Comparison of ENCODE assay signal across 12 cellular contexts in genomic region chr20:38449046-38449445, GRCh38.
"Had no signal": no experiment of that assay in that cellular context is flagged by ENCODE, and none has a peak within 500 bp of the region (broad histone marks: within the 10 kb centered on the region; RNA-seq: fewer than 3 reads in every experiment).

No MANE protein-coding gene starts in this region.

- ATAC-seq: activated CD4-positive, CD25-positive, alpha-beta regulatory T cell treated with anti-CD3 and anti-CD28 coated beads, Interleukin-2, amount 50 U/mL, for 24 hours; activated T-helper 17 cell treated with anti-CD3 and anti-CD28 coated beads, Interleukin-2, amount 50 U/mL, for 72 hours; right cardiac atrium had no signal

- DNase-seq: activated naive CD4-positive, alpha-beta T cell treated with anti-CD3 and anti-CD28 coated beads, Interleukin-2, amount 50 U/mL, for 16 hours; effector CD4-positive, alpha-beta T cell; esophagus squamous epithelium; right cardiac atrium; stomach had no signal

- H3K27ac Mint-ChIP-seq: activated T-helper 17 cell treated with anti-CD3 and anti-CD28 coated beads, Interleukin-2, amount 50 U/mL, for 72 hours had no signal

- H3K27ac ChIP-seq: coronary artery, esophagus squamous epithelium, thoracic aorta had no signal

- H3K4me1 ChIP-seq: prostate gland had no signal

- H3K27me3 Mint-ChIP-seq: activated T-helper 17 cell treated with anti-CD3 and anti-CD28 coated beads, Interleukin-2, amount 50 U/mL, for 72 hours had no signal

- H3K4me3 ChIP-seq: coronary artery, esophagus squamous epithelium, hepatocyte, smooth muscle cell, stomach, thoracic aorta had no signal

- H3K4me2 ChIP-seq: smooth muscle cell had no signal

- H2AFZ ChIP-seq: hepatocyte had no signal

- H3K36me3 ChIP-seq: prostate gland had no signal

- H3K9me3 Mint-ChIP-seq: activated T-helper 17 cell treated with anti-CD3 and anti-CD28 coated beads, Interleukin-2, amount 50 U/mL, for 72 hours had no signal

- H3K27me3 ChIP-seq: esophagus squamous epithelium, hepatocyte, stomach had no signal

- H3K9me3 ChIP-seq: esophagus squamous epithelium, prostate gland, stomach, thoracic aorta had no signal
